ENCODE assay signal across 8 cellular contexts in genomic region chr15:64845183-64845611, GRCh38. TPM values are rescaled to one million over a fixed set of nuclear protein-coding genes. Genes with fewer than 3 reads are reported as not detected.
DNase-seq lines count a peak whose midpoint lies in the region; ATAC-seq and TF ChIP-seq lines count a peak whose summit lies in the region.

No MANE protein-coding gene starts in this region.

- H3K36me3 ChIP-seq in NT2/D1 (ENCODE audit: insufficient read depth, insufficient read length, low read length) = peaks cover 53% of the 10 kb centered on the region

- H3K4me1 ChIP-seq in NT2/D1 (ENCODE audit: insufficient read depth, insufficient read length) = peaks cover 13% of the 10 kb centered on the region

- peaks cover 50% of the 10 kb centered on the region for H3K4me1 Mint-ChIP-seq in endothelial cell (ENCODE audit: unreplicated experiment)
- peaks cover 63% of the 10 kb centered on the region for H3K4me1 Mint-ChIP-seq in nephron progenitor cell

- peak overlapping the region; percentile 100 for H3K4me3 Mint-ChIP-seq in endothelial cell (ENCODE audit: unreplicated experiment)
- H3K4me3 Mint-ChIP-seq in nephron progenitor cell = peak overlapping the region; percentile 99

- ATAC-seq in GM19455 (IDR thresholded peaks at IDR 0.05; ENCODE audit: unreplicated experiment) = no peak

- H3K9ac ChIP-seq in NT2/D1 (ENCODE audit: insufficient read length, low read depth) = peak overlapping the region; percentile 4

- H3K27ac Mint-ChIP-seq in endothelial cell (ENCODE audit: unreplicated experiment) = peak overlapping the region; percentile 82
- H3K27ac Mint-ChIP-seq in nephron progenitor cell = peak overlapping the region; percentile 69

- peaks cover 18% of the 10 kb centered on the region for H3K36me3 Mint-ChIP-seq in endothelial cell (ENCODE audit: low read depth, unreplicated experiment)
- H3K36me3 Mint-ChIP-seq in nephron progenitor cell (ENCODE audit: low read depth) = peaks cover 9% of the 10 kb centered on the region

- no peak for TF ChIP-seq CTCF in endothelial cell (IDR thresholded peaks at IDR 0.05; ENCODE audit: unreplicated experiment)
- TF ChIP-seq CTCF in nephron progenitor cell (IDR thresholded peaks at IDR 0.05) = no peak

- H3K9me3 Mint-ChIP-seq in endothelial cell (ENCODE audit: unreplicated experiment) (no peaks in the 10 kb centered on the region), nephron progenitor cell (no peaks in the 10 kb centered on the region)

- H3K27me3 Mint-ChIP-seq in endothelial cell (ENCODE audit: unreplicated experiment) (peaks cover 22% of the 10 kb centered on the region), nephron progenitor cell (ENCODE audit: low read depth, poor library complexity) (peaks cover 4% of the 10 kb centered on the region)

- H3K27me3 ChIP-seq in NT2/D1 (ENCODE audit: insufficient read depth, insufficient read length) = no peaks in the 10 kb centered on the region

- DNase-seq in C1 segment of cervical spinal cord (lab: John Stamatoyannopoulos, UW) (peak in 9 of 14 donors; percentile 30 to 70 (median 57)), NT2/D1 (ENCODE audit: low read depth, low spot score) (no peak), endothelial cell (ENCODE audit: low spot score) (peak; percentile 26), nephron progenitor cell (no peak), AG08396 (ENCODE audit: low spot score) (no peak), NCI-H748 (lab: John Stamatoyannopoulos, UW; ENCODE audit: unreplicated experiment) (no peak), NCI-H2227 (lab: John Stamatoyannopoulos, UW; ENCODE audit: unreplicated experiment) (no peak)

- H3K4me3 ChIP-seq in NT2/D1 (ENCODE audit: insufficient read length, low read depth) = no peak overlapping the region

- no peaks in the 10 kb centered on the region for H3K9me3 ChIP-seq in NT2/D1 (ENCODE audit: insufficient read depth, low read length)

RNA-seq across cellular contexts. Expression of gene PLEKHO2, which starts 3.5 kb away (rescaled TPM):
- total RNA-seq in endothelial cell (ENCODE audit: unreplicated experiment) = 33.4 TPM

RNA-seq across cellular contexts. Expression of gene PIF1, which starts 19.8 kb away (rescaled TPM):
- total RNA-seq in endothelial cell (ENCODE audit: unreplicated experiment) = 4.8 TPM

Comparison
In these comparisons a context has a peak if more than half of its experiments do, and no peak if none do; other contexts are left out.
1. DNase-seq: peak in C1 segment of cervical spinal cord (9 of 14) and endothelial cell (single experiment); none in NT2/D1 (single experiment), nephron progenitor cell (single experiment), AG08396 (single experiment), NCI-H748 (single experiment) and NCI-H2227 (single experiment).